In genomic region chr11:133160754-133161153, GRCh38 we compare ENCODE assay signal across 11 cellular contexts.
"Had no signal": no experiment of that assay in that cellular context is flagged by ENCODE, and none has a peak within 500 bp of the region (broad histone marks: within the 10 kb centered on the region; RNA-seq: fewer than 3 reads in every experiment).

No MANE protein-coding gene starts in this region.

- ATAC-seq: GM23338, HCT116 had no signal

- H3K9me3 Mint-ChIP-seq: GM23338, H9 had no signal

- DNase-seq: GM23248, GOT3, H7, H9, HCEC 1CT, HFFc6 had no signal

- H3K27ac Mint-ChIP-seq: GM23338, HFFc6 had no signal

- H3K9ac ChIP-seq: GM23248 had no signal

- H3K36me3 ChIP-seq: HAP-1 had no signal

- H3K4me3 ChIP-seq: GM23248, GM23338, HAP-1 had no signal

- H3K27ac ChIP-seq: GM23248 had no signal

- H3K4me2 ChIP-seq: GM23338 had no signal

- H2AFZ ChIP-seq: GM23248, GM23338 had no signal

- H3K4me3 Mint-ChIP-seq: GM23338, H9, HFFc6 had no signal

- FAIRE-seq: H1, H54 had no signal

- H3K4me1 ChIP-seq: HAP-1 had no signal

- H3K9me3 ChIP-seq: HAP-1 had no signal
